ENCODE assay signal across 9 cellular contexts in genomic region chr22:24727218-24727851, GRCh38. TPM values are rescaled to one million over a fixed set of nuclear protein-coding genes. Genes with fewer than 3 reads are reported as not detected.
DNase-seq lines count a peak whose midpoint lies in the region; ATAC-seq, FAIRE-seq and TF ChIP-seq lines count a peak whose summit lies in the region.
"Had no signal": no experiment of that assay in that cellular context is flagged by ENCODE, and none has a peak within 500 bp of the region (broad histone marks: within the 10 kb centered on the region; RNA-seq: fewer than 3 reads in every experiment).

No MANE protein-coding gene starts in this region.

- H4K20me1 ChIP-seq in K562 (replicated peaks; ENCODE audit: control insufficient read depth, insufficient read depth, low read length) = no peaks in the 10 kb centered on the region

- H3K27me3 Mint-ChIP-seq in endothelial cell (ENCODE audit: unreplicated experiment) = no peaks in the 10 kb centered on the region

- H3K9me3 Mint-ChIP-seq in endothelial cell (ENCODE audit: unreplicated experiment) = no peaks in the 10 kb centered on the region
- H3K9me3 Mint-ChIP-seq: activated CD4-positive, alpha-beta memory T cell treated with anti-CD3 and anti-CD28 coated beads, Interleukin-2, amount 10 ng/mL, durations not matched to agents 7 days and 5 days had no signal

- H3K9me1 ChIP-seq in K562 (ENCODE audit: control insufficient read depth, insufficient read depth, low read length) = no peaks in the 10 kb centered on the region

- FAIRE-seq in K562 (lab: Jason Lieb, UNC) = peak; percentile 88

- POLR2A ChIA-PET in K562 (lab: Yijun Ruan, JAX) = interaction anchor here (0.6 to 0.9 kb wide), 3 partner anchors 12 to 144 kb away, joined by 3 to 5 read pairs (median 4); no protein-coding TSS in a partner anchor

- H3K4me3 Mint-ChIP-seq in endothelial cell (ENCODE audit: unreplicated experiment) = no peak overlapping the region
- H3K4me3 Mint-ChIP-seq: activated CD4-positive, alpha-beta memory T cell treated with anti-CD3 and anti-CD28 coated beads, Interleukin-2, amount 10 ng/mL, durations not matched to agents 7 days and 5 days had no signal

- no peak overlapping the region for H3K27ac Mint-ChIP-seq in endothelial cell (ENCODE audit: unreplicated experiment)
- H3K27ac Mint-ChIP-seq: activated CD4-positive, alpha-beta memory T cell treated with anti-CD3 and anti-CD28 coated beads, Interleukin-2, amount 10 ng/mL, durations not matched to agents 7 days and 5 days had no signal

- no TSS peak for BruUV-seq in K562 (replicated peaks; lab: Mats Ljungman, UMichigan)

- H3K9me3 ChIP-seq in K562 (replicated peaks; ENCODE audit: control insufficient read depth, insufficient read depth, low read depth, low read length) = 0 out of 2 replicates have a peak, but pooled peaks cover 2% of the 10 kb centered on the region

- in situ Hi-C loops in K562 (cut with MboI) = no loop called here

- no peak for TF ChIP-seq RAD21 in K562 (CRISPR knock-in tag; conservative IDR thresholded peaks at IDR 0.05 in 1 of 2, IDR thresholded peaks at IDR 0.05 in 1 of 2)

- TF ChIP-seq EP300 in K562 (IDR thresholded peaks at IDR 0.05; ENCODE audit: low read length) = peak; percentile 24

- no peak for TF ChIP-seq POLR2A in K562 (conservative IDR thresholded peaks at IDR 0.05)

- no peak overlapping the region for H3K9ac ChIP-seq in K562 (ENCODE audit: insufficient read depth in 1 of 2, low read depth in 2 of 2, low read length in 2 of 2)

- TF ChIP-seq CTCF in K562 (IDR thresholded peaks at IDR 0.05 in 2 of 3, conservative IDR thresholded peaks at IDR 0.05 in 1 of 3; ENCODE audit: insufficient read depth in 2 of 3, low read depth in 1 of 3, low read length in 3 of 3) (no peak), endothelial cell (IDR thresholded peaks at IDR 0.05; ENCODE audit: unreplicated experiment) (no peak)

- peaks cover 4 to 37% of the 10 kb centered on the region in 2 experiments for H3K4me1 ChIP-seq in K562 (replicated peaks in 1 of 2; ENCODE audit: control insufficient read depth in 2 of 2, insufficient read depth in 2 of 2, low read length in 2 of 2)

- WGBS in K562 (ENCODE audit: insufficient coverage, low coverage, missing lambda C conversion rate) = 2% methylated on average over 4 of the region's 4 CpGs

- DNase-seq in DMS53 (lab: John Stamatoyannopoulos, UW) = peak; percentile 77
- DNase-seq in NCI-H146 treated with DMSO at 0.1 percent for 48 hours (lab: John Stamatoyannopoulos, UW; ENCODE audit: unreplicated experiment) = peak; percentile 87
- DNase-seq in K562 (ENCODE audit: extremely low read depth in 1 of 4, low spot score in 3 of 4) = peak; percentile 26 to 75 (median 36)
- DNase-seq in mucosa of gallbladder (ENCODE audit: low spot score) = peak; percentile 50
- DNase-seq in endothelial cell (ENCODE audit: low spot score) = no peak
- DNase-seq in occipital lobe (lab: John Stamatoyannopoulos, UW) = no peak
- DNase-seq: activated CD4-positive, alpha-beta memory T cell treated with anti-CD3 and anti-CD28 coated beads, Interleukin-2, amount 10 ng/mL, durations not matched to agents 7 days and 5 days had no signal

- no peaks in the 10 kb centered on the region; the same call in 2 of the 3 replicates for H3K36me3 ChIP-seq in K562 (ENCODE audit: control insufficient read depth, insufficient read depth, low read length)

- no peaks in the 10 kb centered on the region for H3K27me3 ChIP-seq in K562 (ENCODE audit: control insufficient read depth in 2 of 2, insufficient read depth in 2 of 2, low read length in 2 of 2)

- ATAC-seq in K562 (peak; percentile 45), GM21786 (IDR thresholded peaks at IDR 0.05; ENCODE audit: unreplicated experiment) (no peak), HG03354 (IDR thresholded peaks at IDR 0.05; ENCODE audit: poor library complexity, severe bottlenecking, unreplicated experiment) (no peak)

- H3K4me2 ChIP-seq in K562 (ENCODE audit: insufficient read depth, low read length) = peak overlapping the region; percentile 63

- no peaks in the 10 kb centered on the region for H3K36me3 Mint-ChIP-seq in endothelial cell (ENCODE audit: low read depth, unreplicated experiment)

- H2AFZ ChIP-seq in K562 (ENCODE audit: low read depth, low read length) = peak overlapping the region; percentile 61

- CTCF ChIA-PET in K562 (lab: Yijun Ruan, JAX; ENCODE audit: low intra/inter-chr PET ratio) = no interaction called here

- no peaks in the 10 kb centered on the region for H3K79me2 ChIP-seq in K562 (ENCODE audit: control insufficient read depth, insufficient read depth, low read length)

- peak overlapping the region; percentile 95 for H3K27ac ChIP-seq in K562 (ENCODE audit: extremely low read depth, low read depth, low read length)

- H3K4me3 ChIP-seq in K562 = no peak overlapping the region

- H3K4me1 Mint-ChIP-seq in endothelial cell (ENCODE audit: unreplicated experiment) = peaks cover 26% of the 10 kb centered on the region
- H3K4me1 Mint-ChIP-seq: activated CD4-positive, alpha-beta memory T cell treated with anti-CD3 and anti-CD28 coated beads, Interleukin-2, amount 10 ng/mL, durations not matched to agents 7 days and 5 days had no signal

- intact Hi-C loops in K562 (cut with micrococcal nuclease) = no loop called here

TF ChIP-seq in K562, 482 proteins besides CTCF, POLR2A, EP300 and RAD21 (continues in another document):
- no peak for TF ChIP-seq ZBTB5 (IDR thresholded peaks at IDR 0.05)
- TF ChIP-seq PYGO2 (tag; IDR thresholded peaks at IDR 0.05) = no peak
- TF ChIP-seq TAL1 (IDR thresholded peaks at IDR 0.05) = peak; percentile 64
- peak; percentile 75; the same call in 1 of the 2 replicates for TF ChIP-seq JUN (IDR thresholded peaks at IDR 0.05; ENCODE audit: borderline replicate concordance, low read depth, low read length)
- TF ChIP-seq JUN (CRISPR knock-in tag; IDR thresholded peaks at IDR 0.05; ENCODE audit: borderline replicate concordance) = no peak
- TF ChIP-seq ZFPM2 (CRISPR knock-in tag; IDR thresholded peaks at IDR 0.05) = no peak
- 0 out of 2 replicates have a peak, but pooled peaks have one; percentile 41 for TF ChIP-seq NBN (IDR thresholded peaks at IDR 0.05; ENCODE audit: low read depth)
- TF ChIP-seq TEAD4 (IDR thresholded peaks at IDR 0.05; ENCODE audit: low read length) = peak; percentile 88
- TF ChIP-seq TEAD4 (CRISPR knock-in tag; IDR thresholded peaks at IDR 0.05; ENCODE audit: borderline replicate concordance) = no peak
- TF ChIP-seq SMAD4 (CRISPR knock-in tag; conservative IDR thresholded peaks at IDR 0.05) = peak; percentile 63; the same call in 1 of the 2 replicates
- TF ChIP-seq RBFOX2 (IDR thresholded peaks at IDR 0.05; ENCODE audit: low read depth, low read length) = no peak
- peak; percentile 97 for TF ChIP-seq MEIS2 (IDR thresholded peaks at IDR 0.05; ENCODE audit: partially characterized antibody)
- peak; percentile 46; the same call in 1 of the 2 replicates for TF ChIP-seq CTBP1 (IDR thresholded peaks at IDR 0.05; ENCODE audit: borderline replicate concordance)
- peak; percentile 40; the same call in 1 of the 2 replicates for TF ChIP-seq MEF2D (tag; conservative IDR thresholded peaks at IDR 0.05; ENCODE audit: low read depth)
- TF ChIP-seq ARID1B (IDR thresholded peaks at IDR 0.05) = peak; percentile 86
- no peak for TF ChIP-seq HDAC6 (IDR thresholded peaks at IDR 0.05; ENCODE audit: low read depth, low read length)
- TF ChIP-seq TRIM24 (IDR thresholded peaks at IDR 0.05) = peak in 1 of 2 experiments; percentile 55; a peak in 2 of 4 replicates
- TF ChIP-seq MTA2 (IDR thresholded peaks at IDR 0.05; ENCODE audit: low read depth) = 0 out of 2 replicates have a peak, but pooled peaks have one; percentile 1
- peak; percentile 57; the same call in 1 of the 2 replicates for TF ChIP-seq HDAC2 (IDR thresholded peaks at IDR 0.05)
- TF ChIP-seq ZNF239 (CRISPR knock-in tag; IDR thresholded peaks at IDR 0.05) = peak; percentile 35

RNA-seq across cellular contexts. Expression of gene PIWIL3, which starts 47.2 kb away (rescaled TPM):
- total RNA-seq in K562 (2011; cell fraction: chromatin; rRNA removed; ENCODE audit: low replicate concordance) = not detected in 2 replicates
- total RNA-seq in K562 (2011; cell fraction: nucleolus; rRNA removed) = not detected in 2 replicates
- not detected in 2 replicates for total RNA-seq in K562 (2011; cell fraction: nucleoplasm; rRNA removed)
- total RNA-seq in K562 (2014; rRNA removed) = 0.04 TPM in 1 of 2 replicates, not detected in the other
- total RNA-seq in K562 (2014; rRNA removed; fragmentation: Illumina TruSeq; extraction: Trizol) = 0.10 TPM in 1 of 2 replicates, not detected in the other
- 0.04 TPM in 1 of 2 replicates, not detected in the other for total RNA-seq in K562 (2015; rRNA removed; fragmentation: Illumina TruSeq; extraction: Trizol)
- not detected in 2 replicates for total RNA-seq in K562 (2021)
- 0.03 and 0.04 TPM in 2 replicates for polyA plus RNA-seq in K562 (2011; rRNA removed)
- polyA plus RNA-seq in K562 (2011; cell fraction: cytosol; rRNA removed) = 0.01 TPM in 2 replicates
- not detected in 2 replicates for polyA plus RNA-seq in K562 (2011; cell fraction: nucleus; rRNA removed)
- polyA plus RNA-seq in K562 (2012) = 0.04 and 0.06 TPM in 2 replicates
- 0.04 and 0.06 TPM in 2 replicates for polyA plus RNA-seq in K562 (2014; fragmentation: Illumina TruSeq; extraction: Trizol)
- not detected for polyA plus RNA-seq in K562 (2014; fragmentation: Nextera tagmentation; extraction: Ambion mirVana)
- polyA plus RNA-seq in K562 (2014; rRNA removed) = 0.12 TPM in 1 of 2 replicates, not detected in the other
- polyA minus RNA-seq in K562 (2011; rRNA and poly(A)+ RNA removed) = 0.07 TPM in 1 of 2 replicates, not detected in the other
- not detected in 2 replicates for polyA minus RNA-seq in K562 (2011; cell fraction: cytosol; rRNA and poly(A)+ RNA removed)
- not detected in 2 replicates for polyA minus RNA-seq in K562 (2011; cell fraction: nucleus; rRNA and poly(A)+ RNA removed)
- not detected for total RNA-seq in mucosa of gallbladder
- total RNA-seq in endothelial cell (ENCODE audit: unreplicated experiment) = not detected
- total RNA-seq in occipital lobe = 0.16 TPM
- total RNA-seq: activated CD4-positive, alpha-beta memory T cell treated with anti-CD3 and anti-CD28 coated beads, Interleukin-2, amount 10 ng/mL, durations not matched to agents 7 days and 5 days had no signal

Comparison
In these comparisons a context has a peak if more than half of its experiments do, and no peak if none do; other contexts are left out.
1. DNase-seq: peak in DMS53 (single experiment), NCI-H146 treated with DMSO at 0.1 percent for 48 hours (single experiment), K562 (4 of 4) and mucosa of gallbladder (single experiment); none in endothelial cell (single experiment) and occipital lobe (single experiment).